ENCODE assay signal across 8 cellular contexts in the genomic region with DNA sequence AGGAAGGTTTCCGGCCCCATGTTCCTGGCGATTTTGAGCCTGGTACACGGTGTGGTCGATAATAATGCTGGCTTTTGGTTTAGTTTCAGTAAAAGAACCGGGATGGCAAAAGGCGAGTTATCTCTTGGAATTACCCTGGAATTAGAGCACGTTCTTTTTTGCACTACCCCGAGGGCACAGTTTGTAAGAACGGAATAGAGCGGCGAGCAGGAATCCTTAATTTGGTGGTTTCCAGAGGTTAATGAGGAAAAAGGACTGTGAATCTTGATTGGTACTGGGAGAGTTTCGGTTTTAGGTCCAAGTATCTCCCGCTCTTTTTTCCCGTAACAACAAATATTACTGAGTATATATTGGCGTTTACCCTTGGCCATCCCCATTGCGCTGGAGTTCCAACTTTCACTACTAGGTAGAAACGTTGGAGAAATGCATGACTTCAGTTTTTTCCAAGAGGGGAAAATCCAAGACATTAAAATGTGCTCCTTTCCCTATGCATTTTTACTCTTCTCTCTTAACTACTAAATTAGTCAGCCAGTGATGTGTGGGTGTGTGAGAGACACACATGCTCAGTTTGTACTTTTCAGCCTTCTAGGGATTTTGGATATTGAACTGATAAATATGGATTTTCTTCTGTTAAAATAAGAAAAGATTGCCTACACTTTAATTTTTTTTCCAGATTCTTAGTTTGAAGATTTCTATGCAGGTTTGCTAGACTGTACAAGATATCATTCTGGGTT.
DNase-seq lines count a peak whose midpoint lies in the region; ATAC-seq and TF ChIP-seq lines count a peak whose summit lies in the region.

No MANE protein-coding gene starts in this region.

- H3K27ac Mint-ChIP-seq in activated T-cell treated with anti-CD3 and anti-CD28 coated beads, Interleukin-2, amount 50 U/mL, for 72 hours = peak overlapping the region; percentile 95
- peak overlapping the region; percentile 99 to 100 (median 100) for H3K27ac Mint-ChIP-seq in nephron

- no peak for DNase-seq in activated T-cell treated with anti-CD3 and anti-CD28 coated beads, Interleukin-2, amount 50 U/mL, for 72 hours
- no peak for DNase-seq in activated T-cell treated with anti-CD3 and anti-CD28 coated beads for 4 hours
- no peak for DNase-seq in RWPE2 (ENCODE audit: low spot score)
- DNase-seq in epithelial cell of prostate (ENCODE audit: low read depth, low spot score) = no peak
- DNase-seq in ecto neural progenitor cell (ENCODE audit: low spot score) = no peak
- no peak for DNase-seq in H4 (ENCODE audit: low spot score)
- DNase-seq in GOT3 (lab: John Stamatoyannopoulos, UW) = no peak

- H3K27ac ChIP-seq in RWPE2 (ENCODE audit: poor library complexity, severe bottlenecking) (peak overlapping the region; percentile 68), epithelial cell of prostate (peak overlapping the region; percentile 83)

- H3K9me3 ChIP-seq in RWPE2 (ENCODE audit: severe bottlenecking) = no peaks in the 10 kb centered on the region

- H3K27me3 ChIP-seq in RWPE2 (ENCODE audit: insufficient read depth, poor library complexity, severe bottlenecking) = no peaks in the 10 kb centered on the region

- peak overlapping the region; percentile 98 for H3K4me3 ChIP-seq in RWPE2 (ENCODE audit: severe bottlenecking)

- no peak for TF ChIP-seq CTCF in RWPE2 (IDR thresholded peaks at IDR 0.05; ENCODE audit: poor library complexity, severe bottlenecking)
- TF ChIP-seq CTCF in nephron (IDR thresholded peaks at IDR 0.05; ENCODE audit: unreplicated experiment in 3 of 3) = no peak

- peak overlapping the region; percentile 98 to 100 for H3K4me3 Mint-ChIP-seq in activated T-cell treated with anti-CD3 and anti-CD28 coated beads, Interleukin-2, amount 50 U/mL, for 72 hours
- peak overlapping the region; percentile 92 to 98 (median 95) for H3K4me3 Mint-ChIP-seq in nephron

- H3K9me3 Mint-ChIP-seq in activated T-cell treated with anti-CD3 and anti-CD28 coated beads, Interleukin-2, amount 50 U/mL, for 72 hours = peaks cover 0 to 2% of the 10 kb centered on the region in 2 donors
- peaks cover 8% of the 10 kb centered on the region for H3K9me3 Mint-ChIP-seq in nephron

- H3K4me1 Mint-ChIP-seq in activated T-cell treated with anti-CD3 and anti-CD28 coated beads, Interleukin-2, amount 50 U/mL, for 72 hours (ENCODE audit: low read depth) = peaks cover 12% of the 10 kb centered on the region
- H3K4me1 Mint-ChIP-seq in nephron = peaks cover 52% of the 10 kb centered on the region

- peaks cover 0 to 4% of the 10 kb centered on the region in 2 donors for H3K36me3 Mint-ChIP-seq in activated T-cell treated with anti-CD3 and anti-CD28 coated beads, Interleukin-2, amount 50 U/mL, for 72 hours (ENCODE audit: insufficient read depth in 2 of 2)
- peaks cover 23% of the 10 kb centered on the region for H3K36me3 Mint-ChIP-seq in nephron (ENCODE audit: low read depth)

- H3K27me3 Mint-ChIP-seq in activated T-cell treated with anti-CD3 and anti-CD28 coated beads, Interleukin-2, amount 50 U/mL, for 72 hours (ENCODE audit: low read depth) = peaks cover 5% of the 10 kb centered on the region
- no peaks in the 10 kb centered on the region for H3K27me3 Mint-ChIP-seq in nephron (ENCODE audit: low read depth)

- peaks cover 4% of the 10 kb centered on the region for H3K4me1 ChIP-seq in RWPE2 (ENCODE audit: insufficient read depth, poor library complexity, severe bottlenecking)

- no peak for ATAC-seq in activated T-cell treated with anti-CD3 and anti-CD28 coated beads, Interleukin-2, amount 50 U/mL, for 72 hours (replicated peaks in 1 of 2)
- ATAC-seq in RWPE2 (ENCODE audit: low read depth) = no peak

- H3K36me3 ChIP-seq in RWPE2 (ENCODE audit: low read depth) = no peaks in the 10 kb centered on the region
